ENCODE assay signal across 25 cellular contexts in the genomic region with DNA sequence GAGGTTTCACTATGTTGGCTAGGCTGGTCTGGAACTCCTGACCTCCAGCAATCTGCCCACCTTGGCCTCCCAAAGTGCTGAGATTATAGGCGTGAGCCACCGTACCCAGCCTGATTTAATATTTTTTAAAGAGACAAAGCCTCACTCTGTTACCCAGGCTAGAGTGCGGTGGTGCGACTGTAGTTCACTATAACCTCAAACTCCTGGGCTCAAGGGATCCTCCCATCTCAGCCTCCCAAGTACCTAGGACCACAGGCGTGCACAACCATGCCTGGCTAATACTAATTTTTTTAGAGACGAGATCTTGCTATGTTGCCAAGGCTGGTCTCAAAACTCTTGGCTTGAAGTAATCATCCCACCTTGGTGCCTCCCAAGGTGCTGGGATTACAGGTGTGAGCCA. TPM values are rescaled to one million over a fixed set of nuclear protein-coding genes. Genes with fewer than 3 reads are reported as not detected.
DNase-seq lines count a peak whose midpoint lies in the region; ATAC-seq and TF ChIP-seq lines count a peak whose summit lies in the region.
"Had no signal": no experiment of that assay in that cellular context is flagged by ENCODE, and none has a peak within 500 bp of the region (broad histone marks: within the 10 kb centered on the region; RNA-seq: fewer than 3 reads in every experiment).

No MANE protein-coding gene starts in this region.

- peak overlapping the region; percentile 34 to 54 for H3K27ac ChIP-seq in breast epithelium
- H3K27ac ChIP-seq in mammary epithelial cell (ENCODE audit: insufficient read depth, low read depth, low read length): no peak overlapping the region
- H3K27ac ChIP-seq in esophagus muscularis mucosa (replicated peaks in 1 of 4): peak overlapping the region in 3 of 4 donors; percentile 56 to 67 (median 66)
- H3K27ac ChIP-seq: KMS-11, ovary had no signal

- 87% methylated on average over 6 of the region's 6 CpGs for WGBS in mammary epithelial cell (ENCODE audit: low coverage, missing lambda C conversion rate)
- 90% methylated on average over 6 of the region's 6 CpGs for WGBS in esophagus muscularis mucosa

- TF ChIP-seq POLR2A in breast epithelium (IDR thresholded peaks at IDR 0.05) (no peak), esophagus muscularis mucosa (IDR thresholded peaks at IDR 0.05; ENCODE audit: low read depth) (no peak)

- no TSS peak for BruUV-seq in mammary epithelial cell (replicated peaks; lab: Mats Ljungman, UMichigan)

- H3K4me1 Mint-ChIP-seq in osteocyte (ENCODE audit: unreplicated experiment): peaks cover 57% of the 10 kb centered on the region

- H3K4me1 ChIP-seq in breast epithelium (no peaks in the 10 kb centered on the region), mammary epithelial cell (ENCODE audit: insufficient read depth, low read length) (peaks cover 11% of the 10 kb centered on the region), esophagus muscularis mucosa (peaks cover 21 to 37% (median 28%) of the 10 kb centered on the region in 4 donors)

- H3K36me3 ChIP-seq in breast epithelium (no peaks in the 10 kb centered on the region), mammary epithelial cell (ENCODE audit: insufficient read depth, low read length) (peaks cover 22% of the 10 kb centered on the region), esophagus muscularis mucosa (peaks cover 45 to 81% (median 72%) of the 10 kb centered on the region in 4 donors)
- H3K36me3 ChIP-seq: ovary had no signal

- TF ChIP-seq CTCF in breast epithelium (IDR thresholded peaks at IDR 0.05) (no peak), mammary epithelial cell (conservative IDR thresholded peaks at IDR 0.05 in 1 of 2, IDR thresholded peaks at IDR 0.05 in 1 of 2; ENCODE audit: extremely low read depth in 1 of 2, insufficient read depth in 1 of 2, low read depth in 1 of 2, low read length in 2 of 2) (no peak), esophagus muscularis mucosa (IDR thresholded peaks at IDR 0.05) (no peak), osteocyte (IDR thresholded peaks at IDR 0.05) (no peak)

- H3K79me2 ChIP-seq in mammary epithelial cell (ENCODE audit: insufficient read depth, low read length): peaks cover 43% of the 10 kb centered on the region

- ATAC-seq in HG03460 (IDR thresholded peaks at IDR 0.05; ENCODE audit: unreplicated experiment) (no peak), GM18868 (IDR thresholded peaks at IDR 0.05; ENCODE audit: unreplicated experiment) (no peak), HG02623 (IDR thresholded peaks at IDR 0.05; ENCODE audit: unreplicated experiment) (no peak)

- no peaks in the 10 kb centered on the region for H3K27me3 Mint-ChIP-seq in osteocyte (ENCODE audit: unreplicated experiment)
- H3K27me3 Mint-ChIP-seq: dendritic cell treated with granulocyte-macrophage colony-stimulating factor and Interleukin-4, amounts not matched to agents 40 ng/mL and 50 ng/mL, for 4 days; naive thymus-derived CD4-positive, alpha-beta T cell had no signal

- DNase-seq in breast epithelium (ENCODE audit: low spot score in 2 of 2) (no peak), mammary epithelial cell (no peak), esophagus muscularis mucosa (ENCODE audit: extremely low spot score) (no peak), osteocyte (ENCODE audit: extremely low spot score, unreplicated experiment) (no peak), HCEC 1CT (no peak)
- DNase-seq: activated CD4-positive, alpha-beta T cell treated with anti-CD3 and anti-CD28 coated beads for 4 hours; activated CD8-positive, alpha-beta memory T cell treated with anti-CD3 and anti-CD28 coated beads for 24 hours; activated naive CD4-positive, alpha-beta T cell; activated T-cell treated with anti-CD3 and anti-CD28 coated beads, Interleukin-2, amount 50 U/mL, for 1 hour; DMS79 treated with DMSO at 0.1 percent for 48 hours; heart right ventricle; naive thymus-derived CD4-positive, alpha-beta T cell; NCI-H187; RPMI8226; stimulated activated CD4-positive, alpha-beta T cell treated with anti-CD3 and anti-CD28 coated beads, Interleukin-4, amount 100 ng/mL, for 4 hours; stimulated activated naive CD4-positive, alpha-beta T cell had no signal

- H3K9me3 ChIP-seq in breast epithelium (no peaks in the 10 kb centered on the region), mammary epithelial cell (replicated peaks; ENCODE audit: insufficient read depth, low read length) (no peaks in the 10 kb centered on the region), esophagus muscularis mucosa (no peaks in the 10 kb centered on the region)
- H3K9me3 ChIP-seq: BE2C, heart right ventricle, ovary, SK-N-SH had no signal

- H3K27ac Mint-ChIP-seq in osteocyte (ENCODE audit: unreplicated experiment): peak overlapping the region; percentile 90
- H3K27ac Mint-ChIP-seq: dendritic cell treated with granulocyte-macrophage colony-stimulating factor and Interleukin-4, amounts not matched to agents 40 ng/mL and 50 ng/mL, for 4 days; T-helper 2 cell treated with Interferon-gamma antibody and Interleukin-4, amounts not matched to agents 5 μg/mL and 100 μg/mL, for 36 hours had no signal

- in situ Hi-C loops in mammary epithelial cell (cut with MboI; ENCODE audit: low sequenced_read_pairs in 2 of 2): no loop called here

- peaks cover 26% of the 10 kb centered on the region for H3K36me3 Mint-ChIP-seq in osteocyte (ENCODE audit: unreplicated experiment)

- dilution Hi-C loops in mammary epithelial cell (cut with HindIII; ENCODE audit: low sequenced_read_pairs): no loop called here

- CTCF ChIA-PET in mammary epithelial cell (lab: Charles Lee; ENCODE audit: low non-redundant PET): no interaction called here

- peak overlapping the region; percentile 32 for H3K4me3 Mint-ChIP-seq in osteocyte (ENCODE audit: unreplicated experiment)
- H3K4me3 Mint-ChIP-seq: dendritic cell treated with granulocyte-macrophage colony-stimulating factor and Interleukin-4, amounts not matched to agents 40 ng/mL and 50 ng/mL, for 4 days; naive thymus-derived CD4-positive, alpha-beta T cell; T-helper 2 cell treated with Interferon-gamma antibody and Interleukin-4, amounts not matched to agents 5 μg/mL and 100 μg/mL, for 36 hours had no signal

- peaks cover 2% of the 10 kb centered on the region for H4K20me1 ChIP-seq in mammary epithelial cell (ENCODE audit: insufficient read depth, low read length)

- no peaks in the 10 kb centered on the region for H3K9me3 Mint-ChIP-seq in osteocyte (ENCODE audit: unreplicated experiment)
- H3K9me3 Mint-ChIP-seq: dendritic cell treated with granulocyte-macrophage colony-stimulating factor and Interleukin-4, amounts not matched to agents 40 ng/mL and 50 ng/mL, for 4 days; T-helper 2 cell treated with Interferon-gamma antibody and Interleukin-4, amounts not matched to agents 5 μg/mL and 100 μg/mL, for 36 hours had no signal

- no peak overlapping the region for H3K9ac ChIP-seq in mammary epithelial cell (ENCODE audit: insufficient read depth, low read length)
- H3K9ac ChIP-seq: KMS-11, SK-N-SH had no signal

- TF ChIP-seq EP300 in esophagus muscularis mucosa (IDR thresholded peaks at IDR 0.05): no peak

- H3K4me3 ChIP-seq in breast epithelium: no peak overlapping the region
- H3K4me3 ChIP-seq in mammary epithelial cell (replicated peaks in 1 of 3; ENCODE audit: insufficient read depth in 1 of 3, low read depth in 2 of 3, low read length in 3 of 3): no peak overlapping the region
- H3K4me3 ChIP-seq in esophagus muscularis mucosa: no peak overlapping the region
- H3K4me3 ChIP-seq: heart right ventricle, ovary had no signal

- no peaks in the 10 kb centered on the region for H3K27me3 ChIP-seq in breast epithelium
- H3K27me3 ChIP-seq in mammary epithelial cell (ENCODE audit: insufficient read depth, low read length): no peaks in the 10 kb centered on the region
- H3K27me3 ChIP-seq in esophagus muscularis mucosa: no peaks in the 10 kb centered on the region
- H3K27me3 ChIP-seq: BE2C, heart right ventricle, ovary had no signal

- no peak overlapping the region for H2AFZ ChIP-seq in mammary epithelial cell (ENCODE audit: low read depth, low read length)

- no peak overlapping the region for H3K4me2 ChIP-seq in mammary epithelial cell (ENCODE audit: insufficient read depth, low read depth, low read length)
- H3K4me2 ChIP-seq: KMS-11 had no signal

- intact Hi-C loops in breast epithelium (cut with DNase I; ENCODE audit: low total_unique reads): no loop called here
- intact Hi-C loops in mammary epithelial cell (cut with micrococcal nuclease): no loop called here
- intact Hi-C loops in esophagus muscularis mucosa (cut with DNase I): no loop called here

RNA-seq across cellular contexts. Expression of a gene that starts 13.5 kb away (rescaled TPM):
- total RNA-seq in breast epithelium (10 to 100 TPM; 32.3 to 58.7 (median 56.9) TPM), mammary epithelial cell (10 to 100 TPM; 23.0 to 47.4 TPM), esophagus muscularis mucosa (10 to 100 TPM; 35.7 to 62.5 (median 50.6) TPM), osteocyte (67.4 and 68.8 TPM in 2 replicates)
- 20.1 TPM for polyA plus RNA-seq in mammary epithelial cell
- polyA minus RNA-seq in mammary epithelial cell: 33.3 TPM

RNA-seq across cellular contexts. Expression of a gene that starts 18.5 kb away (rescaled TPM):
- 10 to 100 TPM; 60.5 to 80.8 (median 61.3) TPM for total RNA-seq in breast epithelium
- total RNA-seq in mammary epithelial cell: 10 to 100 TPM; 51.5 to 64.5 TPM
- 42.8 TPM for polyA plus RNA-seq in mammary epithelial cell
- 68.6 TPM for polyA minus RNA-seq in mammary epithelial cell
- total RNA-seq in esophagus muscularis mucosa: 10 to 100 TPM; 49.4 to 76.9 (median 59.4) TPM
- total RNA-seq in osteocyte: 78.6 and 85.5 TPM in 2 replicates

RNA-seq across cellular contexts. Expression of a gene that starts 36.6 kb away (rescaled TPM):
- total RNA-seq in breast epithelium (100 to 1,000 TPM; 173 to 577 (median 266) TPM), mammary epithelial cell (100 to 1,000 TPM in 1 of 2 donors, 10 to 100 TPM in 1; 70.3 to 106 TPM), esophagus muscularis mucosa (100 to 1,000 TPM; 417 to 598 (median 449) TPM), osteocyte (148 and 151 TPM in 2 replicates)
- polyA plus RNA-seq in mammary epithelial cell: 39.1 TPM
- 142 TPM for polyA minus RNA-seq in mammary epithelial cell

RNA-seq across cellular contexts. Expression of a gene that starts 37.4 kb away (rescaled TPM):
- total RNA-seq in breast epithelium: 10 to 100 TPM; 30.6 to 37.3 (median 32.8) TPM
- total RNA-seq in mammary epithelial cell: 10 to 100 TPM; 56.5 to 76.7 TPM
- 52.0 TPM for polyA plus RNA-seq in mammary epithelial cell
- polyA minus RNA-seq in mammary epithelial cell: 20.8 TPM
- 10 to 100 TPM; 25.7 to 36.8 (median 32.2) TPM for total RNA-seq in esophagus muscularis mucosa
- total RNA-seq in osteocyte: 60.7 and 61.0 TPM in 2 replicates
